In the genomic region with DNA sequence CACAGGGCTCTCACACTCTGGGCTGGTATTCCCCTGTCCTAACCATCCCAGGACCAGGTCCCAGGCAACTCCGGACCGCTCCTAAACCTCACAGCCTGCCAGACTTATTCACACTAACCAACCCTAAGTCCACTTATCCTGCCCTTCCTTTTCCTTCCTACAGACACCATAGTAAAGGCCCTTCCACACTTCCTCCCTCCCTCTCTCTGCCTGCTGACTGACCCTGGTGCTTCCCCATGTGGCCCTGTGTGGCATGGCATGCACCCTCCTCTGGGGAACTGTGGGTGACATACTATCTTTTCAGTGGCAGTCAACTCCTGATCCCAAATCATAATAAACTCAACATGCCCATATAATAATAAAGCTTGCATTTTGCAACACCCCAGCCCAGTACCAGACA, we compare ENCODE assay signal across 10 cellular contexts.
DNase-seq lines count a peak whose midpoint lies in the region; ATAC-seq and TF ChIP-seq lines count a peak whose summit lies in the region.
"Had no signal": no experiment of that assay in that cellular context is flagged by ENCODE, and none has a peak within 500 bp of the region (broad histone marks: within the 10 kb centered on the region; RNA-seq: fewer than 3 reads in every experiment).

No MANE protein-coding gene starts in this region.

- peaks cover 9% of the 10 kb centered on the region; the same call in 1 of the 2 replicates for H3K27me3 ChIP-seq in HCT116 (ENCODE audit: insufficient read depth, low read length)

- no peak overlapping the region for H3K4me3 ChIP-seq in HCT116 (replicated peaks in 1 of 2; ENCODE audit: low read depth in 1 of 2, low read length in 2 of 2)
- no peak overlapping the region for H3K4me3 ChIP-seq in mucosa of descending colon
- no peak overlapping the region for H3K4me3 ChIP-seq in lower leg skin (ENCODE audit: low read depth, poor library complexity, severe bottlenecking)
- H3K4me3 ChIP-seq: HAP-1 had no signal

- no peak for DNase-seq in HCT116 (ENCODE audit: low read depth, low spot score)
- DNase-seq in SK-MEL-5 (ENCODE audit: low read depth, low spot score), result peak; percentile 42
- no peak for DNase-seq in mucosa of descending colon
- DNase-seq in Right ventricle myocardium superior, result no peak
- DNase-seq in lower leg skin (ENCODE audit: low spot score in 2 of 2), result no peak
- DNase-seq: activated CD4-positive, alpha-beta T cell treated with anti-CD3 and anti-CD28 coated beads, Interleukin-2, amount 10 ng/mL, durations not matched to agents 24 days and 14 days; stimulated activated CD4-positive, alpha-beta T cell treated with anti-CD3 and anti-CD28 coated beads, Interleukin-2, amount 100 ng/mL, for 24 hours had no signal

- TF ChIP-seq CTCF in HCT116 (IDR thresholded peaks at IDR 0.05 in 2 of 3, conservative IDR thresholded peaks at IDR 0.05 in 1 of 3; ENCODE audit: borderline replicate concordance in 1 of 3, insufficient read depth in 1 of 3, low read depth in 2 of 3, low read length in 2 of 3) (peak; percentile 18 to 54 (median 51); a peak in 4 of 6 replicates), mucosa of descending colon (IDR thresholded peaks at IDR 0.05) (no peak), lower leg skin (IDR thresholded peaks at IDR 0.05) (no peak)

- TF ChIP-seq RAD21 in HCT116 (IDR thresholded peaks at IDR 0.05; ENCODE audit: low read depth), result peak; percentile 37

- H3K36me3 ChIP-seq in HCT116 (ENCODE audit: control insufficient read depth in 1 of 2, insufficient read depth in 2 of 2, low read length in 2 of 2), result no peaks in the 10 kb centered on the region
- H3K36me3 ChIP-seq in mucosa of descending colon (ENCODE audit: low read depth), result no peaks in the 10 kb centered on the region
- H3K36me3 ChIP-seq: HAP-1 had no signal

- intact Hi-C loops in HCT116 (cut with micrococcal nuclease) (no loop called here), mucosa of descending colon (cut with DNase I, micrococcal nuclease) (no loop called here), Right ventricle myocardium superior (cut with DNase I) (no loop called here), lower leg skin (cut with DNase I; ENCODE audit: low total_unique reads) (no loop called here)

- in situ Hi-C loops in SK-MEL-5 (cut with HindIII; ENCODE audit: low pct_unique_long_range_greater_than_20kb, low sequenced_read_pairs), result no loop called here

- H3K9me2 ChIP-seq in HCT116 (ENCODE audit: insufficient read depth), result no peaks in the 10 kb centered on the region

- H3K9me3 ChIP-seq in HCT116 (ENCODE audit: control insufficient read depth in 1 of 2, insufficient read depth in 1 of 2, low read depth in 1 of 2, low read length in 2 of 2) (no peaks in the 10 kb centered on the region), mucosa of descending colon (no peaks in the 10 kb centered on the region)

- H4K20me1 ChIP-seq in HCT116 (ENCODE audit: insufficient read depth), result no peaks in the 10 kb centered on the region

- 97 to 98% methylated on average over 2 of the region's 2 CpGs for WGBS in lower leg skin, 2 donors

- no peak overlapping the region for H3K27ac ChIP-seq in HCT116 (ENCODE audit: low read depth, low read length)

- peak; percentile 81 for ATAC-seq in GM18498 (IDR thresholded peaks at IDR 0.05; ENCODE audit: unreplicated experiment)
- peak; percentile 93 for ATAC-seq in HCT116
- peak; percentile 28 for ATAC-seq in mucosa of descending colon
- ATAC-seq in Right ventricle myocardium superior (ENCODE audit: poor library complexity), result no peak
- ATAC-seq in GM21447 (IDR thresholded peaks at IDR 0.05; ENCODE audit: unreplicated experiment), result no peak

- no peak overlapping the region for H3K9ac ChIP-seq in HCT116 (ENCODE audit: low read length)

- RAD21 ChIA-PET in HCT116 (lab: Charles Lee; ENCODE audit: low non-redundant PET in 1 of 2, low total read pairs in 2 of 2, uncharacterized antibody in 2 of 2, unreplicated experiment in 2 of 2), result no interaction called here

- H3K4me2 ChIP-seq in HCT116 (ENCODE audit: low read length), result no peak overlapping the region

- POLR2A ChIA-PET in HCT116 (lab: Charles Lee), result no interaction called here

- H3K79me2 ChIP-seq in HCT116 (ENCODE audit: insufficient read depth, low read length), result no peaks in the 10 kb centered on the region

- no peak overlapping the region for H2AFZ ChIP-seq in HCT116 (ENCODE audit: low read depth, low read length, poor library complexity, severe bottlenecking)

- no peak for TF ChIP-seq POLR2A in HCT116 (IDR thresholded peaks at IDR 0.05; ENCODE audit: borderline replicate concordance, extremely low read depth, insufficient read depth, insufficient read length)
- no peak for TF ChIP-seq POLR2A in lower leg skin (IDR thresholded peaks at IDR 0.05)

- BruUV-seq in HCT116 (replicated peaks; lab: Mats Ljungman, UMichigan), result no TSS peak

- H3K4me1 ChIP-seq in HCT116 (ENCODE audit: control insufficient read depth in 1 of 2, insufficient read depth in 2 of 2, low read length in 2 of 2) (peaks cover 0 to 4% of the 10 kb centered on the region in 2 experiments; a peak in 1 of 4 replicates), mucosa of descending colon (ENCODE audit: low read depth) (no peaks in the 10 kb centered on the region)

- CTCF ChIA-PET in HCT116 (lab: Charles Lee), result no interaction called here

TF ChIP-seq in HCT116, 20 proteins besides CTCF, POLR2A, EP300 and RAD21:
- TF ChIP-seq CEBPB (IDR thresholded peaks at IDR 0.05; ENCODE audit: low read depth), result no peak
- no peak for TF ChIP-seq SP1 (IDR thresholded peaks at IDR 0.05; ENCODE audit: low read depth)
- TF ChIP-seq, protein P1, sequence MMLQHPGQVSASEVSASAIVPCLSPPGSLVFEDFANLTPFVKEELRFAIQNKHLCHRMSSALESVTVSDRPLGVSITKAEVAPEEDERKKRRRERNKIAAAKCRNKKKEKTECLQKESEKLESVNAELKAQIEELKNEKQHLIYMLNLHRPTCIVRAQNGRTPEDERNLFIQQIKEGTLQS (IDR thresholded peaks at IDR 0.05), result no peak
- TF ChIP-seq, protein P2, sequence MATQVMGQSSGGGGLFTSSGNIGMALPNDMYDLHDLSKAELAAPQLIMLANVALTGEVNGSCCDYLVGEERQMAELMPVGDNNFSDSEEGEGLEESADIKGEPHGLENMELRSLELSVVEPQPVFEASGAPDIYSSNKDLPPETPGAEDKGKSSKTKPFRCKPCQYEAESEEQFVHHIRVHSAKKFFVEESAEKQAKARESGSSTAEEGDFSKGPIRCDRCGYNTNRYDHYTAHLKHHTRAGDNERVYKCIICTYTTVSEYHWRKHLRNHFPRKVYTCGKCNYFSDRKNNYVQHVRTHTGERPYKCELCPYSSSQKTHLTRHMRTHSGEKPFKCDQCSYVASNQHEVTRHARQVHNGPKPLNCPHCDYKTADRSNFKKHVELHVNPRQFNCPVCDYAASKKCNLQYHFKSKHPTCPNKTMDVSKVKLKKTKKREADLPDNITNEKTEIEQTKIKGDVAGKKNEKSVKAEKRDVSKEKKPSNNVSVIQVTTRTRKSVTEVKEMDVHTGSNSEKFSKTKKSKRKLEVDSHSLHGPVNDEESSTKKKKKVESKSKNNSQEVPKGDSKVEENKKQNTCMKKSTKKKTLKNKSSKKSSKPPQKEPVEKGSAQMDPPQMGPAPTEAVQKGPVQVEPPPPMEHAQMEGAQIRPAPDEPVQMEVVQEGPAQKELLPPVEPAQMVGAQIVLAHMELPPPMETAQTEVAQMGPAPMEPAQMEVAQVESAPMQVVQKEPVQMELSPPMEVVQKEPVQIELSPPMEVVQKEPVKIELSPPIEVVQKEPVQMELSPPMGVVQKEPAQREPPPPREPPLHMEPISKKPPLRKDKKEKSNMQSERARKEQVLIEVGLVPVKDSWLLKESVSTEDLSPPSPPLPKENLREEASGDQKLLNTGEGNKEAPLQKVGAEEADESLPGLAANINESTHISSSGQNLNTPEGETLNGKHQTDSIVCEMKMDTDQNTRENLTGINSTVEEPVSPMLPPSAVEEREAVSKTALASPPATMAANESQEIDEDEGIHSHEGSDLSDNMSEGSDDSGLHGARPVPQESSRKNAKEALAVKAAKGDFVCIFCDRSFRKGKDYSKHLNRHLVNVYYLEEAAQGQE (IDR thresholded peaks at IDR 0.05; ENCODE audit: low read depth), result no peak
- no peak for TF ChIP-seq SRF (IDR thresholded peaks at IDR 0.05; ENCODE audit: low read depth)
- TF ChIP-seq ZBTB33 (IDR thresholded peaks at IDR 0.05; ENCODE audit: extremely low read depth, insufficient replicate concordance, low read length), result no peak
- no peak for TF ChIP-seq MAX (IDR thresholded peaks at IDR 0.05)
- no peak for TF ChIP-seq POLR2AphosphoS5 (IDR thresholded peaks at IDR 0.05; ENCODE audit: low read depth, low read length)
- no peak for TF ChIP-seq ZNF274 (IDR thresholded peaks at IDR 0.05; ENCODE audit: low read depth, low read length)

Comparison
In these comparisons a context has a peak if more than half of its experiments do, and no peak if none do; other contexts are left out.
1. ATAC-seq: peak in GM18498 (single experiment), HCT116 (single experiment) and mucosa of descending colon (single experiment); none in Right ventricle myocardium superior (single experiment) and GM21447 (single experiment).
2. CTCF ChIP-seq: peak in HCT116 (3 of 3); none in mucosa of descending colon (single experiment) and lower leg skin (0 of 3).